ENCODE assay signal across 33 cellular contexts in genomic region chr15:57035664-57036063, GRCh38.
DNase-seq lines count a peak whose midpoint lies in the region; ATAC-seq, FAIRE-seq and TF ChIP-seq lines count a peak whose summit lies in the region.
"Had no signal": no experiment of that assay in that cellular context is flagged by ENCODE, and none has a peak within 500 bp of the region (broad histone marks: within the 10 kb centered on the region; RNA-seq: fewer than 3 reads in every experiment).

No MANE protein-coding gene starts in this region.

- H3K27ac ChIP-seq in HepG2 (ENCODE audit: extremely low read length, insufficient read depth, low read length) (no peak overlapping the region), right lobe of liver (no peak overlapping the region), angular gyrus (ENCODE audit: low read depth, low read length) (peak overlapping the region; percentile 44)
- H3K27ac ChIP-seq: A549, gastroesophageal sphincter, hepatocyte, pancreas, skin epidermis, upper lobe of right lung had no signal

- CTCF ChIA-PET in HepG2 (lab: Yijun Ruan, JAX; ENCODE audit: low intra/inter-chr PET ratio, low total read pairs), result no interaction called here

- no peak for FAIRE-seq in HepG2 (lab: Jason Lieb, UNC)
- FAIRE-seq: A549, GM12878, pancreas, RCC 7860 had no signal

- TF ChIP-seq POLR2A in HepG2 (IDR thresholded peaks at IDR 0.05; ENCODE audit: insufficient read depth in 1 of 2, low read depth in 2 of 2, low read length in 2 of 2) (no peak), right lobe of liver (IDR thresholded peaks at IDR 0.05) (no peak)

- H3K79me2 ChIP-seq in HepG2 (ENCODE audit: insufficient read depth, low read length), result peaks cover 52% of the 10 kb centered on the region

- no peak for DNase-seq in HepG2 (ENCODE audit: low spot score)
- no peak for DNase-seq in right lobe of liver
- DNase-seq in iPS-NIHi7 (ENCODE audit: extremely low spot score), result peak; percentile 33
- no peak for DNase-seq in T1000 (lab: John Stamatoyannopoulos, UW)
- DNase-seq in GM03348 (ENCODE audit: low spot score), result no peak
- no peak for DNase-seq in mucosa of gallbladder (ENCODE audit: low spot score)
- no peak for DNase-seq in RKO (ENCODE audit: low spot score)
- DNase-seq: activated CD4-positive, alpha-beta T cell treated with anti-CD3 and anti-CD28 coated beads, Interleukin-2, amount 10 ng/mL, durations not matched to agents 24 days and 14 days; activated CD8-positive, alpha-beta memory T cell treated with anti-CD3 and anti-CD28 coated beads for 24 hours; activated effector memory CD4-positive, alpha-beta T cell treated with anti-CD3 and anti-CD28 coated beads, Interleukin-2, amount 50 U/mL, for 16 hours; CD8-positive, alpha-beta memory T cell; central memory CD4-positive, alpha-beta T cell; DMS 273 treated with DMSO at 0.1 percent for 48 hours; EL; Kasumi-1; left cardiac atrium; NCI-H1436; NCI-H345; NCI-H82; pancreas; SIG-M5; stimulated activated naive B cell treated with anti-CD40 and anti-IgM and Interleukin-4, amounts not matched to agents 10 μg/mL and 1 μg/mL and 100 μg/mL, for 72 hours; SW 1271; upper lobe of right lung had no signal

- ATAC-seq in HepG2, result no peak
- ATAC-seq in right lobe of liver, result no peak
- ATAC-seq: A549; gastroesophageal sphincter; HCT116; left cardiac atrium; pancreas; stimulated activated naive B cell treated with anti-CD40 and anti-IgM and Interleukin-4, amounts not matched to agents 10 μg/mL and 1 μg/mL and 100 μg/mL, for 72 hours; upper lobe of right lung had no signal

- in situ Hi-C loops in HepG2 (cut with HindIII; ENCODE audit: extremely low pct_ligation_motif_present, low pct_unique_long_range_greater_than_20kb), result no loop called here

- H3K4me2 ChIP-seq in HepG2 (ENCODE audit: low read depth, low read length), result no peak overlapping the region
- H3K4me2 ChIP-seq: A549, hepatocyte had no signal

- H3K36me3 ChIP-seq in HepG2 (replicated peaks in 1 of 2; ENCODE audit: control insufficient read depth in 1 of 2, insufficient read depth in 2 of 2, low read length in 2 of 2) (no peaks in the 10 kb centered on the region), right lobe of liver (no peaks in the 10 kb centered on the region)
- H3K36me3 ChIP-seq: gastroesophageal sphincter, pancreas, upper lobe of right lung had no signal

- intact Hi-C loops in HepG2 (cut with micrococcal nuclease; ENCODE audit: unreplicated experiment), result no loop called here
- intact Hi-C loops in right lobe of liver (cut with DNase I), result no loop called here

- no peak overlapping the region for H3K9ac ChIP-seq in HepG2 (ENCODE audit: insufficient read depth, low read depth, low read length)

- peaks cover 38% of the 10 kb centered on the region for H3K4me1 ChIP-seq in HepG2 (ENCODE audit: insufficient read depth, low read length)
- peaks cover 0 to 12% (median 5%) of the 10 kb centered on the region in 4 donors for H3K4me1 ChIP-seq in right lobe of liver

- H3K9me3 ChIP-seq in HepG2 (ENCODE audit: low read length) (no peaks in the 10 kb centered on the region), right lobe of liver (no peaks in the 10 kb centered on the region)
- H3K9me3 ChIP-seq: A549, gastroesophageal sphincter, pancreas, upper lobe of right lung had no signal

- POLR2A ChIA-PET in HepG2 (lab: Yijun Ruan, JAX), result no interaction called here

- H3K27me3 ChIP-seq in HepG2 (ENCODE audit: control insufficient read depth in 1 of 2, insufficient read depth in 2 of 2, low read length in 2 of 2) (no peaks in the 10 kb centered on the region), right lobe of liver (no peaks in the 10 kb centered on the region)
- H3K27me3 ChIP-seq: gastroesophageal sphincter, hepatocyte, pancreas, upper lobe of right lung had no signal

- no TSS peak for BruUV-seq in HepG2 (replicated peaks; lab: Mats Ljungman, UMichigan)

- TF ChIP-seq EP300 in HepG2 (IDR thresholded peaks at IDR 0.05; ENCODE audit: low read depth in 2 of 2, low read length in 2 of 2) (no peak), HepG2 (CRISPR knock-in tag; IDR thresholded peaks at IDR 0.05; ENCODE audit: borderline replicate concordance) (no peak)

- no peak overlapping the region for H3K4me3 ChIP-seq in HepG2 (replicated peaks in 1 of 3; ENCODE audit: insufficient read depth in 1 of 3, low read depth in 2 of 3, low read length in 3 of 3)
- no peak overlapping the region for H3K4me3 ChIP-seq in right lobe of liver
- H3K4me3 ChIP-seq: A549, gastroesophageal sphincter, GM12878, hepatocyte, lung, pancreas, skin epidermis, upper lobe of right lung had no signal

- no peak for TF ChIP-seq RAD21 in HepG2 (CRISPR knock-in tag; IDR thresholded peaks at IDR 0.05)

- WGBS in HepG2 (ENCODE audit: low lambda C conversion rate), result 86% methylated on average over 4 of the region's 5 CpGs
- 90% methylated on average over 4 of the region's 5 CpGs for WGBS in right lobe of liver (ENCODE audit: insufficient coverage, low coverage, low lambda C conversion rate, missing lambda C conversion rate)

- H2AFZ ChIP-seq in HepG2 (ENCODE audit: low read length), result no peak overlapping the region
- H2AFZ ChIP-seq: hepatocyte had no signal

- TF ChIP-seq CTCF in HepG2 (CRISPR knock-in tag; IDR thresholded peaks at IDR 0.05) (no peak), right lobe of liver (IDR thresholded peaks at IDR 0.05) (no peak)

- peaks cover 17% of the 10 kb centered on the region for H4K20me1 ChIP-seq in HepG2 (ENCODE audit: insufficient read depth, low read length)

TF ChIP-seq in HepG2, 621 proteins besides CTCF, POLR2A, EP300 and RAD21:
- no peak for TF ChIP-seq ZBTB10 (CRISPR knock-in tag; IDR thresholded peaks at IDR 0.05; ENCODE audit: borderline replicate concordance)
- peak; percentile 51; the same call in 1 of the 2 replicates for TF ChIP-seq ZKSCAN5 (CRISPR knock-in tag; IDR thresholded peaks at IDR 0.05)
- TF ChIP-seq RBM22 (optimal IDR thresholded peaks at IDR 0.05; ENCODE audit: low read length), result peak; percentile 41
- TF ChIP-seq ZNF572 (CRISPR knock-in tag; IDR thresholded peaks at IDR 0.05), result no peak
